8 cellular contexts compared by ENCODE assay signal in the genomic region with DNA sequence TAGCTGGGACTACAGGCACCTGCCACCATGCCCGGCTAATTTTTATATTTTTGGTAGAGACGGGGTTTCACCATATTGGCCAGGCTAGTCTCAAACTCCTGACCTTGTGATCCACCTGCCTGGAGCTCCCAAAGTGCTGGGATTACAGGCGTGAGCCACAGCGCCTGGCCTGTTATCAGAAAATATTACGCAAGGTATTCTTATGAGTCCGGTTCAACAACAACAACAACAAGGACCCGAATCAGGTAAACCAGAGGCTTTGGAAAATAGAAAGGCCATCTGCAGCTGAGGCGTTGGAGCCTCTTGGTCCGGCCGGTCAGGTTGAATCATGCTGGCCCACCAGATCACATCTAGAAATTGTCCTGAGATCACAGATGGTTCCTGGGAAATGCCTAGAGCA. TPM values are rescaled to one million over a fixed set of nuclear protein-coding genes. Genes with fewer than 3 reads are reported as not detected.
DNase-seq lines count a peak whose midpoint lies in the region; TF ChIP-seq lines count a peak whose summit lies in the region.
"Not testable (repeated sequence)": the region's sequence is repeated elsewhere in the genome, so short reads cannot be mapped to it uniquely, and the experiment has no call there.

No MANE protein-coding gene starts in this region.

- not testable (repeated sequence) for H4K20me1 ChIP-seq in hepatocyte (ENCODE audit: insufficient read depth, poor library complexity, severe bottlenecking); smooth muscle cell (ENCODE audit: low read depth)

- H3K9me2 ChIP-seq in hepatocyte (replicated peaks; ENCODE audit: insufficient read depth) = not testable (repeated sequence)

- H3K27ac ChIP-seq in AG04450 (ENCODE audit: low read depth, low read length) (peak overlapping the region; percentile 13), KOPT-K1 (ENCODE audit: low read depth, low read length, poor library complexity, severe bottlenecking) (peak overlapping the region; percentile 44), VCaP (peak overlapping the region; percentile 72), breast epithelium (peak overlapping the region; percentile 45 to 59), esophagus (ENCODE audit: low read depth in 2 of 2, low read length in 1 of 2) (peak overlapping the region; percentile 29 to 53), hepatocyte (peak overlapping the region; percentile 3), smooth muscle cell (ENCODE audit: low read depth) (peak overlapping the region; percentile 62), uterus (peak overlapping the region; percentile 41 to 79)

- H3K9me3 ChIP-seq in AG04450 (ENCODE audit: control insufficient read depth, insufficient read depth, low read length); KOPT-K1 (ENCODE audit: insufficient read depth, low read length, poor library complexity, severe bottlenecking); breast epithelium; esophagus (ENCODE audit: control insufficient read depth in 2 of 2, insufficient read depth in 1 of 2, low read depth in 1 of 2, low read length in 1 of 2); hepatocyte (ENCODE audit: low read depth); smooth muscle cell (replicated peaks; ENCODE audit: low read depth); uterus: not testable (repeated sequence)

- intact Hi-C loops in breast epithelium (cut with DNase I; ENCODE audit: low total_unique reads); uterus (cut with DNase I; ENCODE audit: low total_unique reads): not testable (repeated sequence)

- not testable (repeated sequence) for H3K79me2 ChIP-seq in hepatocyte; smooth muscle cell (ENCODE audit: low read depth)

- H3K4me2 ChIP-seq in hepatocyte = not testable (repeated sequence)
- peak overlapping the region; percentile 49 for H3K4me2 ChIP-seq in smooth muscle cell

- CTCF ChIA-PET in AG04450 (lab: Charles Lee) = interaction anchor here (1.1 to 1.5 kb wide), 2 partner anchors 18 to 289 kb away, joined by 4 to 7 read pairs; no protein-coding TSS in a partner anchor

- not testable (repeated sequence) for H3K4me3 ChIP-seq in AG04450 (ENCODE audit: low read depth, low read length); breast epithelium; esophagus (ENCODE audit: low read depth in 1 of 2, low read length in 2 of 2); hepatocyte; smooth muscle cell; uterus

- DNase-seq in AG04450 (ENCODE audit: low read depth, low spot score); breast epithelium (ENCODE audit: low spot score in 2 of 2); hepatocyte (ENCODE audit: low spot score); smooth muscle cell (lab: John Stamatoyannopoulos, UW; ENCODE audit: unreplicated experiment); uterus: not testable (repeated sequence)

- 74 to 76% methylated on average over 10 of the region's 10 CpGs for WGBS in esophagus, 2 donors
- WGBS in hepatocyte (ENCODE audit: low lambda C conversion rate, missing lambda C conversion rate) = 86% methylated on average over 10 of the region's 10 CpGs
- WGBS in smooth muscle cell (ENCODE audit: low lambda C conversion rate) = 88% methylated on average over 10 of the region's 10 CpGs

- TF ChIP-seq POLR2A in breast epithelium (IDR thresholded peaks at IDR 0.05); uterus (IDR thresholded peaks at IDR 0.05): not testable (repeated sequence)

- TF ChIP-seq CTCF in AG04450 (IDR thresholded peaks at IDR 0.05; ENCODE audit: low read depth, low read length); VCaP (conservative IDR thresholded peaks at IDR 0.05); breast epithelium (IDR thresholded peaks at IDR 0.05); hepatocyte (IDR thresholded peaks at IDR 0.05; ENCODE audit: poor library complexity); smooth muscle cell (IDR thresholded peaks at IDR 0.05; ENCODE audit: borderline replicate concordance, insufficient read depth, poor library complexity, severe bottlenecking); uterus (IDR thresholded peaks at IDR 0.05): not testable (repeated sequence)

- POLR2A ChIA-PET in AG04450 (lab: Yijun Ruan, JAX) = interaction anchor here (0.7 kb wide), 1 partner anchor 321 kb away, joined by 4 read pairs; a partner anchor contains a TSS

- not testable (repeated sequence) for H3K4me1 ChIP-seq in breast epithelium; esophagus (ENCODE audit: control insufficient read depth in 2 of 2, insufficient read depth in 2 of 2, low read length in 1 of 2); smooth muscle cell (ENCODE audit: low read depth); uterus
- peaks cover 24% of the 10 kb centered on the region for H3K4me1 ChIP-seq in hepatocyte (ENCODE audit: insufficient read depth)

- not testable (repeated sequence) for H3F3A ChIP-seq in smooth muscle cell (ENCODE audit: low read depth)

- peaks cover 65% of the 10 kb centered on the region for H3K36me3 ChIP-seq in KOPT-K1 (ENCODE audit: insufficient read depth, low read length)
- H3K36me3 ChIP-seq in breast epithelium; esophagus (ENCODE audit: control insufficient read depth in 2 of 2, insufficient read depth in 2 of 2, low read length in 1 of 2); hepatocyte (replicated peaks; ENCODE audit: insufficient read depth, low read depth); smooth muscle cell (ENCODE audit: low read depth); uterus: not testable (repeated sequence)

- H2AFZ ChIP-seq in hepatocyte; smooth muscle cell (ENCODE audit: low read depth): not testable (repeated sequence)

- H3K27me3 ChIP-seq in AG04450 (ENCODE audit: control insufficient read depth, insufficient read depth, low read length); breast epithelium; esophagus (ENCODE audit: control insufficient read depth in 1 of 2, insufficient read depth in 2 of 2, low read length in 2 of 2); hepatocyte; smooth muscle cell (ENCODE audit: low read depth); uterus: not testable (repeated sequence)

- H3K9ac ChIP-seq in smooth muscle cell (ENCODE audit: low read depth) = not testable (repeated sequence)

RNA-seq across cellular contexts. Expression of a gene that starts 46.3 kb away (rescaled TPM):
- polyA plus RNA-seq in AG04450 (2011; rRNA removed) (20.1 and 26.3 TPM in 2 replicates), esophagus (10 to 100 TPM; 10.3 to 14.7 TPM), hepatocyte (24.4 and 30.8 TPM in 2 replicates), smooth muscle cell (20.4 and 23.6 TPM in 2 replicates)
- polyA minus RNA-seq in AG04450 (2011; rRNA and poly(A)+ RNA removed) = 10.2 and 11.7 TPM in 2 replicates
- total RNA-seq in breast epithelium (10 to 100 TPM in 2 of 3 donors, 1 to 10 TPM in 1; 7.8 to 16.0 (median 12.8) TPM), hepatocyte (25.1 and 30.6 TPM in 2 replicates), smooth muscle cell (16.7 and 17.3 TPM in 2 replicates), uterus (10 to 100 TPM in 3 of 4 donors, 1 to 10 TPM in 1; 5.9 to 42.6 (median 19.1) TPM)

RNA-seq across cellular contexts. Expression of a gene that starts 49.5 kb away (rescaled TPM):
- 7.7 and 7.8 TPM in 2 replicates for polyA plus RNA-seq in AG04450 (2011; rRNA removed)
- 4.0 and 7.6 TPM in 2 replicates for polyA minus RNA-seq in AG04450 (2011; rRNA and poly(A)+ RNA removed)
- total RNA-seq in breast epithelium = 1 to 10 TPM in 1 of 3 donors, under 1 TPM in 1, not detected in 1; 0.66 to 1.0 TPM
- polyA plus RNA-seq in esophagus = 1 to 10 TPM; 2.6 to 5.4 TPM
- total RNA-seq in hepatocyte = 0.87 and 2.7 TPM in 2 replicates
- 2.1 and 4.8 TPM in 2 replicates for polyA plus RNA-seq in hepatocyte
- 0.31 and 0.40 TPM in 2 replicates for total RNA-seq in smooth muscle cell
- 1.2 and 1.9 TPM in 2 replicates for polyA plus RNA-seq in smooth muscle cell
- total RNA-seq in uterus = 1 to 10 TPM in 1 of 4 donors, under 1 TPM in 1, not detected in 2; 0.21 to 1.6 TPM

RNA-seq across cellular contexts. Expression of a gene that starts 49.9 kb away (rescaled TPM):
- polyA plus RNA-seq in AG04450 (2011; rRNA removed) (9.7 and 9.8 TPM in 2 replicates), esophagus (1 to 10 TPM; 6.9 to 9.1 TPM), hepatocyte (5.2 and 8.9 TPM in 2 replicates), smooth muscle cell (5.6 and 7.0 TPM in 2 replicates)
- polyA minus RNA-seq in AG04450 (2011; rRNA and poly(A)+ RNA removed) = 7.5 and 8.7 TPM in 2 replicates
- total RNA-seq in breast epithelium (10 to 100 TPM in 1 of 3 donors, 1 to 10 TPM in 2; 5.8 to 12.4 (median 8.8) TPM), hepatocyte (8.2 and 9.0 TPM in 2 replicates), smooth muscle cell (7.2 and 7.3 TPM in 2 replicates), uterus (10 to 100 TPM in 1 of 4 donors, 1 to 10 TPM in 3; 4.1 to 15.4 (median 7.5) TPM)

Comparison
In these comparisons a context has a peak if more than half of its experiments do, and no peak if none do; other contexts are left out.
1. H3K27ac ChIP-seq: peak in every context shown above with its lines; median percentile 72 in VCaP; 62 in smooth muscle cell; 60 in uterus; 52 in breast epithelium; 44 in KOPT-K1; 41 in esophagus; 13 in AG04450; 3 in hepatocyte.